In genomic region chr9:123174887-123175518, GRCh38 we compare ENCODE assay signal across 9 cellular contexts.
A peak's percentile ranks its signal among the peaks of the same experiment; 100 is the strongest.
DNase-seq lines count a peak whose midpoint lies in the region; ATAC-seq and TF ChIP-seq lines count a peak whose summit lies in the region.
"Had no signal": no experiment of that assay in that cellular context is flagged by ENCODE, and none has a peak within 500 bp of the region (broad histone marks: within the 10 kb centered on the region; RNA-seq: fewer than 3 reads in every experiment).

No MANE protein-coding gene starts in this region.

- WGBS in stomach, 5 donors, result 69 to 86% (median 75%) methylated on average over 1 of the region's 1 CpG

- H3K4me1 ChIP-seq in right atrium auricular region (no peaks in the 10 kb centered on the region), stomach (peaks cover 0 to 10% (median 3%) of the 10 kb centered on the region in 4 donors)

- peak overlapping the region; percentile 51 for H3K9ac ChIP-seq in SU-DHL-6 (ENCODE audit: low read length)

- DNase-seq in GM13977 (ENCODE audit: low spot score), result peak; percentile 47
- DNase-seq in activated effector memory CD4-positive, alpha-beta T cell treated with anti-CD3 and anti-CD28 coated beads, Interleukin-2, amount 50 U/mL, for 16 hours, result no peak
- DNase-seq in UCSD-AML1 (lab: John Stamatoyannopoulos, UW; ENCODE audit: unreplicated experiment), result no peak
- no peak for DNase-seq in right atrium auricular region (ENCODE audit: low spot score)
- DNase-seq in stomach, result no peak
- DNase-seq: CD4-positive, alpha-beta T cell had no signal

- ATAC-seq in GM21526 (IDR thresholded peaks at IDR 0.05; ENCODE audit: low FRiP score, unreplicated experiment), result peak; percentile 89
- peak; percentile 73 for ATAC-seq in HG03196 (IDR thresholded peaks at IDR 0.05; ENCODE audit: unreplicated experiment)

- peaks cover 82% of the 10 kb centered on the region for H3K79me2 ChIP-seq in SU-DHL-6 (ENCODE audit: insufficient read depth, low read length)

- H4K20me1 ChIP-seq in SU-DHL-6 (ENCODE audit: low read depth, low read length), result no peaks in the 10 kb centered on the region

- intact Hi-C loops in stomach (cut with DNase I; ENCODE audit: low total_unique reads), result no loop called here

- TF ChIP-seq CTCF in GM13977 (IDR thresholded peaks at IDR 0.05; ENCODE audit: extremely low read depth, insufficient read depth, missing control alignments) (no peak), SU-DHL-6 (IDR thresholded peaks at IDR 0.05; ENCODE audit: insufficient read depth, low read length, poor library complexity, severe bottlenecking) (no peak), right atrium auricular region (IDR thresholded peaks at IDR 0.05) (no peak), stomach (IDR thresholded peaks at IDR 0.05) (no peak)

- peak overlapping the region; percentile 27 for H3K4me3 ChIP-seq in SU-DHL-6 (ENCODE audit: insufficient read depth, low read length, poor library complexity, severe bottlenecking)
- H3K4me3 ChIP-seq in right atrium auricular region, result no peak overlapping the region
- no peak overlapping the region for H3K4me3 ChIP-seq in stomach

- peak overlapping the region; percentile 83 for H3K4me2 ChIP-seq in SU-DHL-6 (ENCODE audit: low read depth, low read length, poor library complexity, severe bottlenecking)

- H3K27me3 ChIP-seq in SU-DHL-6 (ENCODE audit: low read length) (no peaks in the 10 kb centered on the region), right atrium auricular region (no peaks in the 10 kb centered on the region), stomach (no peaks in the 10 kb centered on the region)

- no peak for TF ChIP-seq POLR2A in stomach (IDR thresholded peaks at IDR 0.05)

- in situ Hi-C loops in GM13977 (cut with MboI; ENCODE audit: low pct_unique_long_range_greater_than_20kb, low sequenced_read_pairs, unreplicated experiment), result no loop called here

- peak overlapping the region; percentile 98 for H3K27ac ChIP-seq in SU-DHL-6 (ENCODE audit: low read depth, low read length)
- no peak overlapping the region for H3K27ac ChIP-seq in right atrium auricular region
- no peak overlapping the region for H3K27ac ChIP-seq in stomach

- H3K9me2 ChIP-seq in SU-DHL-6 (replicated peaks; ENCODE audit: insufficient read depth, low read length), result no peaks in the 10 kb centered on the region

- TF ChIP-seq EP300 in stomach (IDR thresholded peaks at IDR 0.05), result no peak

- H2AFZ ChIP-seq in SU-DHL-6 (ENCODE audit: low read depth, low read length, severe bottlenecking), result no peak overlapping the region

- H3K36me3 ChIP-seq in SU-DHL-6 (ENCODE audit: low read length) (peaks cover 30% of the 10 kb centered on the region), right atrium auricular region (no peaks in the 10 kb centered on the region), stomach (peaks cover 0 to 3% (median 0%) of the 10 kb centered on the region in 4 donors)

- H3K9me3 ChIP-seq in SU-DHL-6 (ENCODE audit: insufficient read depth, low read length) (no peaks in the 10 kb centered on the region), right atrium auricular region (no peaks in the 10 kb centered on the region), stomach (no peaks in the 10 kb centered on the region)

- H3F3A ChIP-seq in SU-DHL-6 (ENCODE audit: insufficient read depth), result peaks cover 74% of the 10 kb centered on the region
